15 cellular contexts compared by ENCODE assay signal in the genomic region with DNA sequence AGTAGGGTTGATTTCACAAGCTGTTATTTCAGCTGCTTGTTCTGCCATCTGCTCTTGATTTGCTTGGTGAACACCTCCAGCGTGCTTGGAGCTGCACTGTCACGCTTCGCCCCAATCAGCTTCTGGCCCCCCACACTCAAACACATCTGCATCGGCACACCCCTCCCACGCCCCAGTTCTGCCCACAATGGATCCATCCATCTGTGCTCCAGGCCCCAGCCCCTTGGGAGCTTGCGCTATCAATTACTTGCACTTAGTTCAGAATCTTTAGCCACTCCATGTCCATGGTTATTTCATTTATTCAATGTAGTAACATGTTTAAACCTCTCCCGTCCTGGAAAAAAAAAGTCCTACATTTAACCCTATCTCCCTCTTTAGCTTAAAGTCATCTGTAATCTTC. TPM values are rescaled to one million over a fixed set of nuclear protein-coding genes. Genes with fewer than 3 reads are reported as not detected.
DNase-seq lines count a peak whose midpoint lies in the region; TF ChIP-seq lines count a peak whose summit lies in the region.
"Not testable (repeated sequence)": the region's sequence is repeated elsewhere in the genome, so short reads cannot be mapped to it uniquely, and the experiment has no call there.
"Had no signal": no experiment of that assay in that cellular context is flagged by ENCODE, and none has a peak within 500 bp of the region (broad histone marks: within the 10 kb centered on the region; RNA-seq: fewer than 3 reads in every experiment).

No MANE protein-coding gene starts in this region.

- intact Hi-C loops in activated CD4-positive, alpha-beta T cell treated with anti-CD3 and anti-CD28 coated beads, Interleukin-2, amount 10 ng/mL, durations not matched to agents 24 days and 14 days (cut with micrococcal nuclease), result not testable (repeated sequence)

- H3K4me1 ChIP-seq in endodermal cell (ENCODE audit: control insufficient read depth, insufficient read depth, low read length), result not testable (repeated sequence)

- WGBS in endodermal cell (ENCODE audit: insufficient coverage in 1 of 2, insufficient read length in 1 of 2), 2 experiments, result 80 to 84% methylated on average over 3 to 4 of the region's 7 CpGs

- not testable (repeated sequence) for H3K36me3 Mint-ChIP-seq in activated CD4-positive, alpha-beta T cell treated with anti-CD3 and anti-CD28 coated beads, Interleukin-2, amount 10 ng/mL, durations not matched to agents 24 days and 14 days (ENCODE audit: low read depth); endodermal cell (ENCODE audit: low read depth)

- not testable (repeated sequence) for H3K4me3 ChIP-seq in endodermal cell (ENCODE audit: low read length); foreskin fibroblast (ENCODE audit: low read depth in 1 of 2, low read length in 2 of 2)

- not testable (repeated sequence) for H3K4me1 Mint-ChIP-seq in activated CD4-positive, alpha-beta T cell treated with anti-CD3 and anti-CD28 coated beads, Interleukin-2, amount 10 ng/mL, durations not matched to agents 24 days and 14 days; endodermal cell

- not testable (repeated sequence) for H3K36me3 ChIP-seq in endodermal cell (ENCODE audit: control insufficient read depth, insufficient read depth, low read length)

- H3K27me3 ChIP-seq in endodermal cell (ENCODE audit: control insufficient read depth, insufficient read depth, low read length, poor library complexity, severe bottlenecking), result peaks cover 11% of the 10 kb centered on the region

- H3K27ac Mint-ChIP-seq in activated CD4-positive, alpha-beta T cell treated with anti-CD3 and anti-CD28 coated beads, Interleukin-2, amount 10 ng/mL, durations not matched to agents 24 days and 14 days; endodermal cell: not testable (repeated sequence)

- H3K9ac ChIP-seq in endodermal cell (ENCODE audit: extremely low read depth, low read length, poor library complexity, severe bottlenecking), result not testable (repeated sequence)

- not testable (repeated sequence) for H3K9me3 ChIP-seq in endodermal cell (ENCODE audit: control insufficient read depth, low read length)

- H3K9me3 Mint-ChIP-seq in activated CD4-positive, alpha-beta T cell treated with anti-CD3 and anti-CD28 coated beads, Interleukin-2, amount 10 ng/mL, durations not matched to agents 24 days and 14 days, result not testable (repeated sequence)
- peaks cover 17% of the 10 kb centered on the region for H3K9me3 Mint-ChIP-seq in endodermal cell

- H3K27ac ChIP-seq in endodermal cell (ENCODE audit: low read depth, low read length), result not testable (repeated sequence)

- DNase-seq in LHCN-M2 (ENCODE audit: low read depth) (peak; percentile 50), endodermal cell (peak; percentile 3), foreskin fibroblast (peak; percentile 13 to 34), myocyte (ENCODE audit: low read depth) (peak; percentile 57), superior temporal gyrus (ENCODE audit: extremely low spot score) (peak; percentile 1)
- DNase-seq in activated CD4-positive, alpha-beta T cell treated with anti-CD3 and anti-CD28 coated beads, Interleukin-2, amount 10 ng/mL, durations not matched to agents 24 days and 14 days, result peak; percentile 51

- TF ChIP-seq CTCF in endodermal cell (conservative IDR thresholded peaks at IDR 0.05); foreskin fibroblast (IDR thresholded peaks at IDR 0.05; ENCODE audit: low read depth, low read length): not testable (repeated sequence)

- not testable (repeated sequence) for H3K4me3 Mint-ChIP-seq in activated CD4-positive, alpha-beta T cell treated with anti-CD3 and anti-CD28 coated beads, Interleukin-2, amount 10 ng/mL, durations not matched to agents 24 days and 14 days; endodermal cell

- not testable (repeated sequence) for H3K27me3 Mint-ChIP-seq in activated CD4-positive, alpha-beta T cell treated with anti-CD3 and anti-CD28 coated beads, Interleukin-2, amount 10 ng/mL, durations not matched to agents 24 days and 14 days
- H3K27me3 Mint-ChIP-seq in endodermal cell (ENCODE audit: insufficient read depth), result peaks cover 41% of the 10 kb centered on the region

RNA-seq across cellular contexts. Expression of a gene that starts 28.0 kb away (rescaled TPM):
- total RNA-seq in LHCN-M2 (2014; rRNA removed), result 0.38 TPM in 1 of 2 replicates, not detected in the other
- polyA plus RNA-seq in LHCN-M2 (2012), result not detected
- not detected in 2 replicates for total RNA-seq in activated CD4-positive, alpha-beta T cell treated with anti-CD3 and anti-CD28 coated beads, Interleukin-2, amount 10 ng/mL, durations not matched to agents 24 days and 14 days
- total RNA-seq in endodermal cell, result not detected
- polyA plus RNA-seq in endodermal cell (2013, experiment 1 of 2), result 0.18 TPM
- polyA plus RNA-seq in endodermal cell (2013, experiment 2 of 2), result not detected
- 0.05 TPM in 1 of 2 replicates, not detected in the other for total RNA-seq in myocyte
- 0.08 TPM for polyA plus RNA-seq in myocyte (2012)
- total RNA-seq: A172; A673; CD4-positive, alpha-beta T cell; CD8-positive, alpha-beta memory T cell; GM12878; H7 had no signal
- polyA plus RNA-seq: CD14-positive monocyte; CD8-positive, alpha-beta memory T cell; GM23248; H1 had no signal

Comparison
In these comparisons a context has a peak if more than half of its experiments do, and no peak if none do; other contexts are left out.
1. DNase-seq: peak in every context shown above with its lines; median percentile 57 in myocyte; 51 in activated CD4-positive, alpha-beta T cell treated with anti-CD3 and anti-CD28 coated beads, Interleukin-2, amount 10 ng/mL, durations not matched to agents 24 days and 14 days; 50 in LHCN-M2; 24 in foreskin fibroblast; 3 in endodermal cell; 1 in superior temporal gyrus.